Comparison of ENCODE assay signal across 9 cellular contexts in the genomic region with DNA sequence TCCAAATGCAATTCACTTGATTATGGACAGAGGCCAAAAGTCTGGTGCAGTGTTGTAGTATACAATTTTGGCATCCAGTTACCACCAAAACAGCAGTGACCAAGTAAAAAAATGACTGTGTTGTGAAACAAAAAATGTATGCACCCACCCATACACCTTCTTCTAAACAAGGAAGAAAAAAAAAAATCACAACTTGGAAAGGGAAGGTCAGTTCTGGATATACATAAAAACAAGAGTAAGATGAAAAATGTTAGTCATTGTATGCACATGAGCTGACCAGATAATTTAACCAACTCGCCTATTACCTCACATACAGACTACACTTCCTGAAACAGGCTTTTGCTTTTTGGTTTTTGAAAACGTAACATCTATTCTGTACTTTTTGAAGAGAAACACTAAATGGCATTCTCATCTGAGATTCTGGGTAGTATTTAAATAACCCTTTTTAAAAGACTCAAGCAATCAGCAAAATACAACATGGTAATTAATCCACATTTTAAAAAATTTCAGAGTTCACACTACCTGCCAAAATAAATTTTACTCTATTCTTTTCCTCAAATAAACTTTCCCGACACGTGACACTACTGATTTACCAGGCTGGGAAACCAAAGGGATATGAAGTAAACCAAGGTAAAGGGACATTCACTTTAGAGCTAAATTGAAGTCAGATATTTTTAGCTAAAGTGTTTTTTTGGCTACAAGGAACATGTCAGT. TPM values are rescaled to one million over a fixed set of nuclear protein-coding genes. Genes with fewer than 3 reads are reported as not detected.
DNase-seq lines count a peak whose midpoint lies in the region; TF ChIP-seq lines count a peak whose summit lies in the region.
"Had no signal": no experiment of that assay in that cellular context is flagged by ENCODE, and none has a peak within 500 bp of the region (broad histone marks: within the 10 kb centered on the region; RNA-seq: fewer than 3 reads in every experiment).

No MANE protein-coding gene starts in this region.

- peaks cover 69% of the 10 kb centered on the region for H3K79me2 ChIP-seq in neural progenitor cell (ENCODE audit: low read depth)

- peak overlapping the region; percentile 99 for H3K4me3 Mint-ChIP-seq in neural progenitor cell

- H4K20me1 ChIP-seq in neural progenitor cell (ENCODE audit: low read depth): peaks cover 54% of the 10 kb centered on the region

- peaks cover 21% of the 10 kb centered on the region for H3K4me1 ChIP-seq in neural progenitor cell

- H3K27me3 Mint-ChIP-seq in neural progenitor cell (ENCODE audit: insufficient read depth, low read depth): no peaks in the 10 kb centered on the region

- H3F3A ChIP-seq in neural progenitor cell (ENCODE audit: low read depth): peaks cover 11% of the 10 kb centered on the region

- TF ChIP-seq CTCF in neural progenitor cell (IDR thresholded peaks at IDR 0.05) (no peak), GM13976 (IDR thresholded peaks at IDR 0.05; ENCODE audit: borderline replicate concordance, control extremely low read depth, extremely low read depth, insufficient read depth, missing control alignments) (no peak)

- no peak overlapping the region for H2AFZ ChIP-seq in neural progenitor cell (replicated peaks)

- H3K27ac ChIP-seq in neural progenitor cell: no peak overlapping the region
- H3K27ac ChIP-seq: SJSA1 had no signal

- no peaks in the 10 kb centered on the region for H3K36me3 Mint-ChIP-seq in neural progenitor cell

- no peaks in the 10 kb centered on the region for H3K36me3 ChIP-seq in neural progenitor cell

- peaks cover 4% of the 10 kb centered on the region for H3K9me3 Mint-ChIP-seq in neural progenitor cell

- H3K27me3 ChIP-seq in neural progenitor cell: no peaks in the 10 kb centered on the region
- H3K27me3 ChIP-seq: SJSA1 had no signal

- H3K4me3 ChIP-seq in neural progenitor cell: peak overlapping the region; percentile 97

- H3K27ac Mint-ChIP-seq in neural progenitor cell: no peak overlapping the region

- peak overlapping the region; percentile 87 for H3K9ac ChIP-seq in neural progenitor cell

- peak; percentile 23 for DNase-seq in GM03348 (ENCODE audit: low spot score)
- peak; percentile 64 for DNase-seq in NCI-H748 (lab: John Stamatoyannopoulos, UW; ENCODE audit: unreplicated experiment)
- DNase-seq in cerebellar cortex (ENCODE audit: low spot score): peak; percentile 58
- DNase-seq in neural progenitor cell (ENCODE audit: low spot score): no peak
- DNase-seq in stimulated activated CD4-positive, alpha-beta T cell treated with anti-CD3 and anti-CD28 coated beads, Interleukin-4, amount 100 ng/mL, for 4 hours: no peak
- DNase-seq in COLO668 (lab: John Stamatoyannopoulos, UW; ENCODE audit: unreplicated experiment): no peak
- no peak for DNase-seq in T-helper 9 cell
- DNase-seq in GM13976 (ENCODE audit: low spot score): no peak

- in situ Hi-C loops in GM13976 (cut with MboI; ENCODE audit: low sequenced_read_pairs, unreplicated experiment): no loop called here

- H3K4me1 Mint-ChIP-seq in neural progenitor cell: peaks cover 31% of the 10 kb centered on the region

- H3K9me3 ChIP-seq in neural progenitor cell (ENCODE audit: low read depth): no peaks in the 10 kb centered on the region
- H3K9me3 ChIP-seq: SJSA1 had no signal

- peak overlapping the region; percentile 94 for H3K4me2 ChIP-seq in neural progenitor cell

RNA-seq across cellular contexts. Expression of gene GPCPD1, which starts 2.2 kb away (rescaled TPM):
- 33.3 and 57.3 TPM in 2 replicates for total RNA-seq in neural progenitor cell (ENCODE audit: low replicate concordance)

Comparison
In these comparisons a context has a peak if more than half of its experiments do, and no peak if none do; other contexts are left out.
1. DNase-seq: peak in GM03348 (single experiment), NCI-H748 (single experiment) and cerebellar cortex (single experiment); none in neural progenitor cell (single experiment), stimulated activated CD4-positive, alpha-beta T cell treated with anti-CD3 and anti-CD28 coated beads, Interleukin-4, amount 100 ng/mL, for 4 hours (0 of 2), COLO668 (single experiment), T-helper 9 cell (single experiment) and GM13976 (single experiment).